8 cellular contexts compared by ENCODE assay signal in genomic region chr10:25061711-25062455, GRCh38. TPM values are rescaled to one million over a fixed set of nuclear protein-coding genes. Genes with fewer than 3 reads are reported as not detected.
DNase-seq lines count a peak whose midpoint lies in the region; ATAC-seq, FAIRE-seq and TF ChIP-seq lines count a peak whose summit lies in the region.

No MANE protein-coding gene starts in this region.

- DNase-seq in right atrium auricular region (ENCODE audit: low spot score) (no peak), Right ventricle myocardium inferior (ENCODE audit: missing footprints) (no peak), astrocyte of the spinal cord (ENCODE audit: low read depth, low spot score) (peak; percentile 66), HepG2 (ENCODE audit: low spot score) (no peak), upper lobe of left lung (no peak), lower leg skin (ENCODE audit: low spot score in 2 of 2) (no peak), NCI-H187 (lab: John Stamatoyannopoulos, UW) (no peak), retina (no peak)

- H3K4me3 ChIP-seq in right atrium auricular region (no peak overlapping the region), astrocyte of the spinal cord (ENCODE audit: low read depth, low read length) (no peak overlapping the region), HepG2 (replicated peaks in 1 of 3; ENCODE audit: insufficient read depth in 1 of 3, low read depth in 2 of 3, low read length in 3 of 3) (peak overlapping the region; percentile 34 to 59 (median 46)), upper lobe of left lung (peak overlapping the region in 2 of 4 donors; percentile 2 to 6), lower leg skin (ENCODE audit: low read depth, poor library complexity, severe bottlenecking) (no peak overlapping the region)

- FAIRE-seq in HepG2 (lab: Jason Lieb, UNC): peak; percentile 26

- no peaks in the 10 kb centered on the region for H3K79me2 ChIP-seq in HepG2 (ENCODE audit: insufficient read depth, low read length)

- TSS peak; percentile 86 for BruUV-seq in HepG2 (replicated peaks; lab: Mats Ljungman, UMichigan)

- no peaks in the 10 kb centered on the region for H3K27me3 ChIP-seq in right atrium auricular region
- H3K27me3 ChIP-seq in HepG2 (ENCODE audit: control insufficient read depth in 1 of 2, insufficient read depth in 2 of 2, low read length in 2 of 2): no peaks in the 10 kb centered on the region
- no peaks in the 10 kb centered on the region for H3K27me3 ChIP-seq in upper lobe of left lung

- in situ Hi-C loops in astrocyte of the spinal cord (cut with HindIII; ENCODE audit: low sequenced_read_pairs) (no loop called here), HepG2 (cut with HindIII; ENCODE audit: extremely low pct_ligation_motif_present, low pct_unique_long_range_greater_than_20kb) (loop anchor here (5.0 kb wide), 1 partner anchor 45 kb away; the partner anchor contains the start of genes ENKUR and THNSL1)

- 49% methylated on average over 11 of the region's 11 CpGs for WGBS in HepG2 (ENCODE audit: low lambda C conversion rate)
- WGBS in upper lobe of left lung, 2 donors: 65 to 68% methylated on average over 11 of the region's 11 CpGs
- 65 to 69% methylated on average over 11 of the region's 11 CpGs for WGBS in lower leg skin, 2 donors

- TF ChIP-seq EP300 in HepG2 (IDR thresholded peaks at IDR 0.05; ENCODE audit: low read depth in 2 of 2, low read length in 2 of 2): no peak
- no peak for TF ChIP-seq EP300 in HepG2 (CRISPR knock-in tag; IDR thresholded peaks at IDR 0.05; ENCODE audit: borderline replicate concordance)
- no peak for TF ChIP-seq EP300 in upper lobe of left lung (IDR thresholded peaks at IDR 0.05)

- H3K27ac ChIP-seq in right atrium auricular region: peak overlapping the region; percentile 5 to 56
- H3K27ac ChIP-seq in HepG2 (ENCODE audit: extremely low read length, insufficient read depth, low read length): peak overlapping the region; percentile 69
- peak overlapping the region; percentile 47 to 77 (median 69) for H3K27ac ChIP-seq in upper lobe of left lung

- H3K4me1 ChIP-seq in right atrium auricular region: peaks cover 0 to 8% of the 10 kb centered on the region in 2 donors
- peaks cover 59% of the 10 kb centered on the region for H3K4me1 ChIP-seq in HepG2 (ENCODE audit: insufficient read depth, low read length)
- H3K4me1 ChIP-seq in upper lobe of left lung: peaks cover 0 to 8% (median 5%) of the 10 kb centered on the region in 4 donors

- peak overlapping the region; percentile 71 for H3K4me2 ChIP-seq in HepG2 (ENCODE audit: low read depth, low read length)

- ATAC-seq in Right ventricle myocardium inferior: no peak
- ATAC-seq in HepG2: no peak; the same call in 2 of the 3 replicates
- ATAC-seq in upper lobe of left lung (ENCODE audit: low FRiP score in 2 of 2): peak; percentile 8 to 22

- POLR2A ChIA-PET in HepG2 (lab: Yijun Ruan, JAX): interaction anchor here (2.0 kb wide), 2 partner anchors 17 to 46 kb away, joined by 8 to 11 read pairs; partner anchors contain the start of genes ENKUR and THNSL1

- TF ChIP-seq CTCF in right atrium auricular region (IDR thresholded peaks at IDR 0.05) (no peak), astrocyte of the spinal cord (IDR thresholded peaks at IDR 0.05; ENCODE audit: low read depth, low read length) (no peak), HepG2 (CRISPR knock-in tag; IDR thresholded peaks at IDR 0.05) (no peak), upper lobe of left lung (IDR thresholded peaks at IDR 0.05) (no peak), lower leg skin (IDR thresholded peaks at IDR 0.05) (no peak)

- peak overlapping the region; percentile 65 for H3K9ac ChIP-seq in HepG2 (ENCODE audit: insufficient read depth, low read depth, low read length)

- TF ChIP-seq POLR2A in HepG2 (IDR thresholded peaks at IDR 0.05; ENCODE audit: insufficient read depth in 1 of 2, low read depth in 2 of 2, low read length in 2 of 2) (no peak), upper lobe of left lung (IDR thresholded peaks at IDR 0.05) (no peak), lower leg skin (IDR thresholded peaks at IDR 0.05) (no peak)

- H3K36me3 ChIP-seq in right atrium auricular region (no peaks in the 10 kb centered on the region), HepG2 (replicated peaks in 1 of 2; ENCODE audit: control insufficient read depth in 1 of 2, insufficient read depth in 2 of 2, low read length in 2 of 2) (no peaks in the 10 kb centered on the region), upper lobe of left lung (no peaks in the 10 kb centered on the region)

- intact Hi-C loops in Right ventricle myocardium inferior (cut with DNase I): no loop called here
- intact Hi-C loops in HepG2 (cut with micrococcal nuclease; ENCODE audit: unreplicated experiment): loop anchor here (1.0 to 5.0 kb wide), 2 partner anchors 17 to 45 kb away; partner anchors contain the start of genes ENKUR and THNSL1
- intact Hi-C loops in lower leg skin (cut with DNase I; ENCODE audit: low total_unique reads): no loop called here

- H2AFZ ChIP-seq in HepG2 (ENCODE audit: low read length): peak overlapping the region; percentile 66

- TF ChIP-seq RAD21 in HepG2 (CRISPR knock-in tag; IDR thresholded peaks at IDR 0.05): no peak

- H4K20me1 ChIP-seq in HepG2 (ENCODE audit: insufficient read depth, low read length): no peaks in the 10 kb centered on the region

- CTCF ChIA-PET in HepG2 (lab: Yijun Ruan, JAX; ENCODE audit: low intra/inter-chr PET ratio, low total read pairs): no interaction called here

- no peaks in the 10 kb centered on the region for H3K9me3 ChIP-seq in right atrium auricular region
- H3K9me3 ChIP-seq in HepG2 (ENCODE audit: low read length): no peaks in the 10 kb centered on the region
- H3K9me3 ChIP-seq in upper lobe of left lung: no peaks in the 10 kb centered on the region

RNA-seq across cellular contexts. Expression of gene THNSL1, which starts 45.5 kb away (rescaled TPM):
- total RNA-seq in right atrium auricular region (1 to 10 TPM; 1.1 to 2.1 TPM), Right ventricle myocardium inferior (6.5 TPM), HepG2 (2016; rRNA removed; fragmentation: Illumina TruSeq; extraction: Trizol) (3.8 and 7.3 TPM in 2 replicates), upper lobe of left lung (1 to 10 TPM in 5 of 6 donors, under 1 TPM in 1; 0.78 to 3.2 (median 2.8) TPM), lower leg skin (1 to 10 TPM in 3 of 4 donors, under 1 TPM in 1; 0.80 to 2.6 (median 1.6) TPM)
- total RNA-seq in HepG2 (2016; cell fraction: cytosol; rRNA removed; fragmentation: Illumina TruSeq; extraction: Trizol; ENCODE audit: low read depth): 0.30 and 0.44 TPM in 2 replicates
- total RNA-seq in HepG2 (2016; cell fraction: insoluble cytoplasmic fraction; rRNA removed; fragmentation: Illumina TruSeq; extraction: Trizol): 3.6 and 6.9 TPM in 2 replicates
- 1.1 and 1.6 TPM in 2 replicates for total RNA-seq in HepG2 (2016; cell fraction: membrane; rRNA removed; fragmentation: Illumina TruSeq; extraction: Trizol)
- total RNA-seq in HepG2 (2016; cell fraction: nucleus; rRNA removed; fragmentation: Illumina TruSeq; extraction: Trizol): 2.2 and 2.3 TPM in 2 replicates
- polyA plus RNA-seq in HepG2 (2011; rRNA removed): 1.2 and 1.3 TPM in 2 replicates
- 0.52 and 0.96 TPM in 2 replicates for polyA plus RNA-seq in HepG2 (2011; cell fraction: cytosol; rRNA removed)
- polyA plus RNA-seq in HepG2 (2011; cell fraction: nucleus; rRNA removed): 0.29 and 0.36 TPM in 2 replicates
- 1.8 and 3.0 TPM in 2 replicates for polyA plus RNA-seq in HepG2 (2012)
- 0.23 and 0.27 TPM in 2 replicates for polyA plus RNA-seq in HepG2 (2016; cell fraction: cytosol; fragmentation: Illumina TruSeq; extraction: Trizol; ENCODE audit: low read depth)
- 6.1 and 6.5 TPM in 2 replicates for polyA plus RNA-seq in HepG2 (2016; cell fraction: insoluble cytoplasmic fraction; fragmentation: Illumina TruSeq; extraction: Trizol; ENCODE audit: low read depth)
- polyA plus RNA-seq in HepG2 (2016; cell fraction: membrane; fragmentation: Illumina TruSeq; extraction: Trizol; ENCODE audit: low read depth): 0.58 and 0.65 TPM in 2 replicates
- 1.6 and 1.8 TPM in 2 replicates for polyA plus RNA-seq in HepG2 (2016; cell fraction: nucleus; fragmentation: Illumina TruSeq; extraction: Trizol; ENCODE audit: insufficient read depth, low read depth)
- polyA minus RNA-seq in HepG2 (2011; rRNA and poly(A)+ RNA removed; ENCODE audit: low replicate concordance): 0.42 and 0.75 TPM in 2 replicates
- 1.3 and 2.0 TPM in 2 replicates for polyA minus RNA-seq in HepG2 (2011; cell fraction: cytosol; rRNA and poly(A)+ RNA removed)
- polyA minus RNA-seq in HepG2 (2011; cell fraction: nucleus; rRNA and poly(A)+ RNA removed): 1.7 and 1.8 TPM in 2 replicates

RNA-seq across cellular contexts. Expression of gene ENKUR, which starts 45.9 kb away (rescaled TPM):
- not detected for total RNA-seq in right atrium auricular region
- total RNA-seq in Right ventricle myocardium inferior: not detected
- total RNA-seq in HepG2 (2016; rRNA removed; fragmentation: Illumina TruSeq; extraction: Trizol): 0.15 and 0.21 TPM in 2 replicates
- total RNA-seq in HepG2 (2016; cell fraction: cytosol; rRNA removed; fragmentation: Illumina TruSeq; extraction: Trizol; ENCODE audit: low read depth): 0.26 TPM in 1 of 2 replicates, not detected in the other
- 0.19 TPM in 1 of 2 replicates, not detected in the other for total RNA-seq in HepG2 (2016; cell fraction: insoluble cytoplasmic fraction; rRNA removed; fragmentation: Illumina TruSeq; extraction: Trizol)
- total RNA-seq in HepG2 (2016; cell fraction: membrane; rRNA removed; fragmentation: Illumina TruSeq; extraction: Trizol): 0.12 and 0.38 TPM in 2 replicates
- not detected in 2 replicates for total RNA-seq in HepG2 (2016; cell fraction: nucleus; rRNA removed; fragmentation: Illumina TruSeq; extraction: Trizol)
- 0.10 and 0.15 TPM in 2 replicates for polyA plus RNA-seq in HepG2 (2011; rRNA removed)
- 0.04 and 0.05 TPM in 2 replicates for polyA plus RNA-seq in HepG2 (2011; cell fraction: cytosol; rRNA removed)
- 0.05 and 0.16 TPM in 2 replicates for polyA plus RNA-seq in HepG2 (2011; cell fraction: nucleus; rRNA removed)
- polyA plus RNA-seq in HepG2 (2012): 0.17 and 0.30 TPM in 2 replicates
- polyA plus RNA-seq in HepG2 (2016; cell fraction: cytosol; fragmentation: Illumina TruSeq; extraction: Trizol; ENCODE audit: low read depth): not detected in 2 replicates
- 0.23 TPM in 1 of 2 replicates, not detected in the other for polyA plus RNA-seq in HepG2 (2016; cell fraction: insoluble cytoplasmic fraction; fragmentation: Illumina TruSeq; extraction: Trizol; ENCODE audit: low read depth)
- 0.16 and 0.21 TPM in 2 replicates for polyA plus RNA-seq in HepG2 (2016; cell fraction: membrane; fragmentation: Illumina TruSeq; extraction: Trizol; ENCODE audit: low read depth)
- polyA plus RNA-seq in HepG2 (2016; cell fraction: nucleus; fragmentation: Illumina TruSeq; extraction: Trizol; ENCODE audit: insufficient read depth, low read depth): not detected in 2 replicates
- 0.04 and 0.05 TPM in 2 replicates for polyA minus RNA-seq in HepG2 (2011; rRNA and poly(A)+ RNA removed; ENCODE audit: low replicate concordance)
- polyA minus RNA-seq in HepG2 (2011; cell fraction: cytosol; rRNA and poly(A)+ RNA removed): not detected in 2 replicates
- polyA minus RNA-seq in HepG2 (2011; cell fraction: nucleus; rRNA and poly(A)+ RNA removed): 0.52 and 0.62 TPM in 2 replicates
- 10 to 100 TPM in 2 of 6 donors, 1 to 10 TPM in 2, under 1 TPM in 2; 0.31 to 18.1 (median 4.0) TPM for total RNA-seq in upper lobe of left lung
- not detected for total RNA-seq in lower leg skin

Comparison
In these comparisons a context has a peak if more than half of its experiments do, and no peak if none do; other contexts are left out.
1. H3K4me3 ChIP-seq: peak in HepG2 (3 of 3); none in right atrium auricular region (0 of 2), astrocyte of the spinal cord (single experiment) and lower leg skin (single experiment).
2. ATAC-seq: peak in upper lobe of left lung (2 of 2); none in Right ventricle myocardium inferior (single experiment) and HepG2 (single experiment).
3. Peak in every context shown above with its lines, with median percentiles within 50 percentile points of each other: H3K27ac ChIP-seq.